Comparison of ENCODE assay signal across 7 cellular contexts in the genomic region with DNA sequence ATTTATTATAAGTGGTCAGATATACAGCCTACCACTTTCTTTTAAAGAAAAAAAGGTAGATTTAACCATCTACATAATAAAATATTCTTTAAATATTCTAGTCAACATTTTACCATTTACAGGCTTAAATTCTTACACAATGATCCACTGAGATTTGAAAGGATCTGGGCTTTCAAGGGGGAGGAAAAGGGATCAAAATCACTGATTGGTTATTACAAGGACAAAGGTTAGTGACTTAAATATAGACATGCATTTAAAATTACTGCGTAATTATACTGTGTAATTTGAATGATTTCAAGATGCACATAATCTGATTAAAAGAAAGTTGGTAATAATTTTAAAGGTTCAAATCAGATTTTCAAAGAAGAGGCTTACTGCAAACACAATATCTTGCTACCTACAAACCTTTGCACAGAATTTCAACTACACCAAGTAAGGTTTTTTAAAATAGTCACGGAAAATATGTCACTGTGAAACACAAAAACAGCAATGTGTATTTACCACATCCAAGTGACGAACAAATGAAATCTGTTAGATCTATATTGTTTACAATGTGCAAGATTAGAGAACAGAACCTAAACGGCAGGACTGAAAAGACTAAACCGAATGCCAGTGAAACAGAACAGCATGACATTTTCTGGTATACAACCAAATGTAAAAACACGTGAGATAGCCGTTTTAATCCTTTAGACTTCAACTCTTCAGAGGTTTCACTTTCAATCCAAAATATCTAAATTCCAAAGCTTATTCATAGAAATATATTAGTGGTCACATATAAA. TPM values are rescaled to one million over a fixed set of nuclear protein-coding genes. Genes with fewer than 3 reads are reported as not detected.
A peak's percentile ranks its signal among the peaks of the same experiment; 100 is the strongest.
DNase-seq lines count a peak whose midpoint lies in the region; ATAC-seq and TF ChIP-seq lines count a peak whose summit lies in the region.

No MANE protein-coding gene starts in this region.

- H3F3A ChIP-seq in Loucy (ENCODE audit: low read depth) (no peaks in the 10 kb centered on the region), GM23338 (replicated peaks; ENCODE audit: low read depth) (no peaks in the 10 kb centered on the region)

- no peak overlapping the region for H3K27ac Mint-ChIP-seq in GM23338

- H3K27me3 ChIP-seq in Loucy (ENCODE audit: insufficient read depth, low read length, poor library complexity, severe bottlenecking) (no peaks in the 10 kb centered on the region), esophagus squamous epithelium (no peaks in the 10 kb centered on the region), stomach smooth muscle (ENCODE audit: control insufficient read depth in 1 of 2, insufficient read depth in 2 of 2, low read length in 2 of 2) (no peaks in the 10 kb centered on the region), GM23338 (ENCODE audit: insufficient read depth) (no peaks in the 10 kb centered on the region)

- peaks cover 2% of the 10 kb centered on the region for H3K27me3 Mint-ChIP-seq in GM23338 (ENCODE audit: insufficient read depth, low read depth, poor library complexity)

- peaks cover 100% of the 10 kb centered on the region for H3K79me2 ChIP-seq in Loucy (ENCODE audit: insufficient read depth, low read length)
- H3K79me2 ChIP-seq in GM23338 (replicated peaks; ENCODE audit: insufficient read depth): peaks cover 100% of the 10 kb centered on the region

- DNase-seq in esophagus squamous epithelium (lab: John Stamatoyannopoulos, UW): no peak
- no peak for DNase-seq in GM23338 (ENCODE audit: low spot score)
- DNase-seq in DMS53 (lab: John Stamatoyannopoulos, UW): no peak
- no peak for DNase-seq in DMS79 (lab: John Stamatoyannopoulos, UW)

- H3K27ac ChIP-seq in esophagus squamous epithelium (peak overlapping the region; percentile 65 to 84 (median 75)), stomach smooth muscle (ENCODE audit: low read length) (no peak overlapping the region), GM23338 (ENCODE audit: low read depth) (no peak overlapping the region)

- H3K9me3 ChIP-seq in Loucy (ENCODE audit: insufficient read depth, low read depth, low read length): no peaks in the 10 kb centered on the region
- H3K9me3 ChIP-seq in esophagus squamous epithelium: no peaks in the 10 kb centered on the region
- no peaks in the 10 kb centered on the region for H3K9me3 ChIP-seq in stomach smooth muscle (ENCODE audit: control insufficient read depth in 2 of 2, low read length in 2 of 2)

- H3K4me1 ChIP-seq in Loucy (ENCODE audit: insufficient read depth, low read length, poor library complexity, severe bottlenecking) (peaks cover 56% of the 10 kb centered on the region), esophagus squamous epithelium (peaks cover 24 to 100% (median 67%) of the 10 kb centered on the region in 3 donors), stomach smooth muscle (ENCODE audit: control insufficient read depth, insufficient read depth, low read length) (peaks cover 13% of the 10 kb centered on the region), GM23338 (ENCODE audit: insufficient read depth) (peaks cover 67% of the 10 kb centered on the region)

- WGBS in esophagus squamous epithelium, 2 donors: 14 to 19% methylated on average over 7 of the region's 7 CpGs

- no peak for TF ChIP-seq CTCF in Loucy (conservative IDR thresholded peaks at IDR 0.05; ENCODE audit: low read length)
- TF ChIP-seq CTCF in esophagus squamous epithelium (IDR thresholded peaks at IDR 0.05): no peak
- TF ChIP-seq CTCF in GM23338 (conservative IDR thresholded peaks at IDR 0.05; ENCODE audit: low read depth in 2 of 2): no peak

- peak overlapping the region; percentile 52 for H3K4me3 ChIP-seq in Loucy (ENCODE audit: low read length, poor library complexity, severe bottlenecking)
- H3K4me3 ChIP-seq in esophagus squamous epithelium: peak overlapping the region; percentile 16 to 60 (median 43)
- H3K4me3 ChIP-seq in stomach smooth muscle (ENCODE audit: low read length in 2 of 2): peak overlapping the region; percentile 28 to 59
- no peak overlapping the region for H3K4me3 ChIP-seq in GM23338

- no peak for TF ChIP-seq POLR2A in esophagus squamous epithelium (IDR thresholded peaks at IDR 0.05)

- H4K20me1 ChIP-seq in Loucy (ENCODE audit: insufficient read depth, low read length, poor library complexity, severe bottlenecking) (peaks cover 97% of the 10 kb centered on the region), GM23338 (replicated peaks; ENCODE audit: insufficient read depth) (peaks cover 50% of the 10 kb centered on the region)

- H3K4me1 Mint-ChIP-seq in GM23338: peaks cover 67% of the 10 kb centered on the region

- H3K4me3 Mint-ChIP-seq in GM23338: no peak overlapping the region

- H3K36me3 ChIP-seq in Loucy (ENCODE audit: insufficient read depth, low read length) (no peaks in the 10 kb centered on the region), esophagus squamous epithelium (no peaks in the 10 kb centered on the region), stomach smooth muscle (ENCODE audit: control insufficient read depth in 2 of 2, insufficient read depth in 2 of 2, low read length in 2 of 2) (no peaks in the 10 kb centered on the region), GM23338 (ENCODE audit: insufficient read depth) (no peaks in the 10 kb centered on the region)

- no peaks in the 10 kb centered on the region for H3K36me3 Mint-ChIP-seq in GM23338 (ENCODE audit: low read depth)

- no peaks in the 10 kb centered on the region for H3K9me3 Mint-ChIP-seq in GM23338

- ATAC-seq in GM19463 (IDR thresholded peaks at IDR 0.05; ENCODE audit: unreplicated experiment) (peak; percentile 3), GM23338 (no peak)

- H3K4me2 ChIP-seq in Loucy (ENCODE audit: low read depth, low read length, poor library complexity, severe bottlenecking): peak overlapping the region; percentile 78
- no peak overlapping the region for H3K4me2 ChIP-seq in GM23338

- peak overlapping the region; percentile 39 for H3K9ac ChIP-seq in Loucy (ENCODE audit: low read depth, low read length, poor library complexity, severe bottlenecking)
- H3K9ac ChIP-seq in stomach smooth muscle (ENCODE audit: low read length in 2 of 2): peak overlapping the region in 1 of 2 donors; percentile 16

- H2AFZ ChIP-seq in Loucy (ENCODE audit: low read length): no peak overlapping the region
- no peak overlapping the region for H2AFZ ChIP-seq in GM23338

- intact Hi-C loops in esophagus squamous epithelium (cut with DNase I): loop anchor here (10.0 kb wide), 1 partner anchor 165 kb away; no protein-coding TSS in a partner anchor

- H3K9me2 ChIP-seq in Loucy (replicated peaks; ENCODE audit: low read depth, low read length) (no peaks in the 10 kb centered on the region), GM23338 (ENCODE audit: insufficient read depth) (no peaks in the 10 kb centered on the region)

TF ChIP-seq in GM23338, 12 proteins besides CTCF, POLR2A, EP300 and RAD21 (continues in another document):
- TF ChIP-seq, protein P1, sequence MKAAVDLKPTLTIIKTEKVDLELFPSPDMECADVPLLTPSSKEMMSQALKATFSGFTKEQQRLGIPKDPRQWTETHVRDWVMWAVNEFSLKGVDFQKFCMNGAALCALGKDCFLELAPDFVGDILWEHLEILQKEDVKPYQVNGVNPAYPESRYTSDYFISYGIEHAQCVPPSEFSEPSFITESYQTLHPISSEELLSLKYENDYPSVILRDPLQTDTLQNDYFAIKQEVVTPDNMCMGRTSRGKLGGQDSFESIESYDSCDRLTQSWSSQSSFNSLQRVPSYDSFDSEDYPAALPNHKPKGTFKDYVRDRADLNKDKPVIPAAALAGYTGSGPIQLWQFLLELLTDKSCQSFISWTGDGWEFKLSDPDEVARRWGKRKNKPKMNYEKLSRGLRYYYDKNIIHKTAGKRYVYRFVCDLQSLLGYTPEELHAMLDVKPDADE (IDR thresholded peaks at IDR 0.05): no peak
- TF ChIP-seq ZNF331 (CRISPR knock-in tag; IDR thresholded peaks at IDR 0.05; ENCODE audit: low read depth): no peak
- no peak for TF ChIP-seq JUNB (IDR thresholded peaks at IDR 0.05; ENCODE audit: unreplicated experiment)
- no peak for TF ChIP-seq POLR2AphosphoS5 (IDR thresholded peaks at IDR 0.05; ENCODE audit: low read depth)
- TF ChIP-seq EZH2phosphoT487 (IDR thresholded peaks at IDR 0.05; ENCODE audit: unreplicated experiment): no peak
- TF ChIP-seq CREB1 (CRISPR knock-in tag; IDR thresholded peaks at IDR 0.05; ENCODE audit: low read depth): no peak

RNA-seq across cellular contexts. Expression of a gene that starts 40.8 kb away (rescaled TPM):
- total RNA-seq in esophagus squamous epithelium: 100 to 1,000 TPM in 3 of 4 donors, 10 to 100 TPM in 1; 95.8 to 179 (median 129) TPM
- total RNA-seq in GM23338 (2014; rRNA removed; shearing (Covaris generic)): 221 and 244 TPM in 2 replicates
- polyA plus RNA-seq in GM23338 (2016; fragmentation: Nextera tagmentation; extraction: Ambion mirVana): 218 and 221 TPM in 2 replicates

Comparison
In these comparisons a context has a peak if more than half of its experiments do, and no peak if none do; other contexts are left out.
1. H3K27ac ChIP-seq: peak in esophagus squamous epithelium (4 of 4); none in stomach smooth muscle (single experiment) and GM23338 (single experiment).